ENCODE assay signal across 22 cellular contexts in genomic region chr11:35155677-35156076, GRCh38. TPM values are rescaled to one million over a fixed set of nuclear protein-coding genes. Genes with fewer than 3 reads are reported as not detected.
DNase-seq lines count a peak whose midpoint lies in the region; ATAC-seq and TF ChIP-seq lines count a peak whose summit lies in the region.
"Had no signal": no experiment of that assay in that cellular context is flagged by ENCODE, and none has a peak within 500 bp of the region (broad histone marks: within the 10 kb centered on the region; RNA-seq: fewer than 3 reads in every experiment).

No MANE protein-coding gene starts in this region.

- H3K36me3 Mint-ChIP-seq in stimulated activated naive CD8-positive, alpha-beta T cell treated with anti-CD3 and anti-CD28 coated beads, Interleukin-15, Interleukin-2, amounts not matched to agents 100 ng/mL and 50 ng/mL, for 24 hours (ENCODE audit: low read depth), result peaks cover 83% of the 10 kb centered on the region
- peaks cover 62% of the 10 kb centered on the region for H3K36me3 Mint-ChIP-seq in activated naive CD8-positive, alpha-beta T cell treated with anti-CD3 and anti-CD28 coated beads, Interleukin-2, amount 50 U/mL, for 24 hours (ENCODE audit: low read depth)
- H3K36me3 Mint-ChIP-seq: mesothelial cell of epicardium had no signal

- TF ChIP-seq CTCF in omental fat pad (IDR thresholded peaks at IDR 0.05), result no peak

- no peak for ATAC-seq in stimulated activated naive CD8-positive, alpha-beta T cell treated with anti-CD3 and anti-CD28 coated beads, Interleukin-15, Interleukin-2, amounts not matched to agents 100 U/mL and 50 U/mL, for 24 hours
- no peak for ATAC-seq in activated naive CD8-positive, alpha-beta T cell treated with anti-CD3 and anti-CD28 coated beads, Interleukin-2, amount 50 U/mL, for 24 hours
- ATAC-seq in HG03108 (IDR thresholded peaks at IDR 0.05; ENCODE audit: unreplicated experiment) (no peak), omental fat pad (ENCODE audit: low FRiP score) (no peak)
- ATAC-seq: activated CD4-positive, CD25-positive, alpha-beta regulatory T cell treated with anti-CD3 and anti-CD28 coated beads, Interleukin-2, amount 50 U/mL, for 24 hours; heart left ventricle; Right ventricle myocardium inferior had no signal

- intact Hi-C loops in posterior cingulate gyrus (cut with DNase I), result no loop called here

- no peak overlapping the region for H3K4me3 Mint-ChIP-seq in stimulated activated naive CD8-positive, alpha-beta T cell treated with anti-CD3 and anti-CD28 coated beads, Interleukin-15, Interleukin-2, amounts not matched to agents 100 ng/mL and 50 ng/mL, for 24 hours
- H3K4me3 Mint-ChIP-seq in activated naive CD8-positive, alpha-beta T cell treated with anti-CD3 and anti-CD28 coated beads, Interleukin-2, amount 50 U/mL, for 24 hours, result no peak overlapping the region
- H3K4me3 Mint-ChIP-seq: CD14-positive monocyte, mesothelial cell of epicardium, nephron had no signal

- H3K27me3 Mint-ChIP-seq in stimulated activated naive CD8-positive, alpha-beta T cell treated with anti-CD3 and anti-CD28 coated beads, Interleukin-15, Interleukin-2, amounts not matched to agents 100 ng/mL and 50 ng/mL, for 24 hours, result no peaks in the 10 kb centered on the region
- H3K27me3 Mint-ChIP-seq in activated naive CD8-positive, alpha-beta T cell treated with anti-CD3 and anti-CD28 coated beads, Interleukin-2, amount 50 U/mL, for 24 hours, result no peaks in the 10 kb centered on the region

- H3K4me1 Mint-ChIP-seq in stimulated activated naive CD8-positive, alpha-beta T cell treated with anti-CD3 and anti-CD28 coated beads, Interleukin-15, Interleukin-2, amounts not matched to agents 100 ng/mL and 50 ng/mL, for 24 hours (ENCODE audit: low read depth), result peaks cover 100% of the 10 kb centered on the region
- H3K4me1 Mint-ChIP-seq in activated naive CD8-positive, alpha-beta T cell treated with anti-CD3 and anti-CD28 coated beads, Interleukin-2, amount 50 U/mL, for 24 hours, result peaks cover 99% of the 10 kb centered on the region
- H3K4me1 Mint-ChIP-seq: mesothelial cell of epicardium had no signal

- DNase-seq in stimulated activated naive CD8-positive, alpha-beta T cell treated with anti-CD3 and anti-CD28 coated beads, Interleukin-15, Interleukin-2, amounts not matched to agents 100 U/mL and 50 U/mL, for 24 hours, result no peak
- DNase-seq in NCI-H187 treated with DMSO at 0.1 percent for 48 hours (lab: John Stamatoyannopoulos, UW), result peak; percentile 84
- DNase-seq in activated naive CD8-positive, alpha-beta T cell treated with anti-CD3 and anti-CD28 coated beads, Interleukin-2, amount 50 U/mL, for 24 hours, result no peak
- DNase-seq in glomerular visceral epithelial cell (ENCODE audit: extremely low spot score), result no peak
- DNase-seq in posterior cingulate gyrus, result no peak
- DNase-seq in omental fat pad (ENCODE audit: low spot score), result no peak
- DNase-seq: GDM1; heart left ventricle; KBM-7; NCI-H1694; NCI-H226; NCI-H774; stimulated activated CD8-positive, alpha-beta memory T cell treated with anti-CD3 and anti-CD28 coated beads, Interleukin-4, amount 100 ng/mL, for 48 hours; testis; uterus had no signal

- H3K9me3 Mint-ChIP-seq in stimulated activated naive CD8-positive, alpha-beta T cell treated with anti-CD3 and anti-CD28 coated beads, Interleukin-15, Interleukin-2, amounts not matched to agents 100 ng/mL and 50 ng/mL, for 24 hours, result no peaks in the 10 kb centered on the region
- peaks cover 4% of the 10 kb centered on the region for H3K9me3 Mint-ChIP-seq in activated naive CD8-positive, alpha-beta T cell treated with anti-CD3 and anti-CD28 coated beads, Interleukin-2, amount 50 U/mL, for 24 hours
- H3K9me3 Mint-ChIP-seq: mesothelial cell of epicardium had no signal

- H3K27ac Mint-ChIP-seq in stimulated activated naive CD8-positive, alpha-beta T cell treated with anti-CD3 and anti-CD28 coated beads, Interleukin-15, Interleukin-2, amounts not matched to agents 100 ng/mL and 50 ng/mL, for 24 hours, result peak overlapping the region; percentile 2
- H3K27ac Mint-ChIP-seq in activated naive CD8-positive, alpha-beta T cell treated with anti-CD3 and anti-CD28 coated beads, Interleukin-2, amount 50 U/mL, for 24 hours, result peak overlapping the region; percentile 60
- H3K27ac Mint-ChIP-seq: mesothelial cell of epicardium, nephron had no signal

RNA-seq across cellular contexts. Expression of gene CD44, which starts 16.7 kb away (rescaled TPM):
- 100 to 1,000 TPM in 3 of 4 donors, 10 to 100 TPM in 1; 92.7 to 627 (median 158) TPM for total RNA-seq in omental fat pad
